ENCODE assay signal across 17 cellular contexts in the genomic region with DNA sequence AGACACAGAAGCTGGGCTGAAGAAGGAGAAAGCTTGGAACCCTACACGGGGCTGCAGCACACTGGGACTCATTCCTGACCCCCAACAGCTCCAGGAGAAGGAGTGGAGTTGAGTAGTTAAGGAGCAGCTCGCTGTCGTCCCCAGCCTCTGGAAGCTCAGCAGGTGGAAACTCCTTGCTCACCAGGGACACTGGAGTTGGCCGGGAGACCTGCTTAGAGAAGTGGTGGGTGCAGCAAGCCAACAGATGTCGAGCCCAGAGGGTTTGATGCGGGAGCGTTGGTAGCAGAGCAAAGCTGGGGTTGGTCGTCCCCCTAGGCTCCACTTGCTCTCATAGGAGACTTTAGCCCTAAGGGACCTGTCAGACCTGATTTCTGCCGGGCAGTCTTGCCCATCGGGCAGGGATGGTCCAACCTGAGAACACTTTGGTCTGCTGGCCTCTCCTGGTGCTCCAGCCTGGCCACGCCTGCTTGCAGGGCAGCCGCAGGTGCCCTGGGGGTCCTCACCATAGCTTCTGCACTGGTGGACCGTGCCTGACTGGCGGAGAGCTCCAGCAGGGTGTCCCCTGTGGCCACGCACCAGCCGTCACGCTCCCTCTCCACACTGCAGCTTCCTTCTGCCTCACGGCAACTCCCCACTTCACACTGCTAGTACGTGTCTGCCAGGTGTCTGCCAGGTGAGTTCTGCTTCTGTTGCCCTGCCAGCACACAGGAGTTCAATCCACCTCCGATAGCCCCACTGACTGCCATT.
A peak's percentile ranks its signal among the peaks of the same experiment; 100 is the strongest.
DNase-seq lines count a peak whose midpoint lies in the region; ATAC-seq lines count a peak whose summit lies in the region.
"Had no signal": no experiment of that assay in that cellular context is flagged by ENCODE, and none has a peak within 500 bp of the region (broad histone marks: within the 10 kb centered on the region; RNA-seq: fewer than 3 reads in every experiment).

No MANE protein-coding gene starts in this region.

- H3K79me1 ChIP-seq in neuronal stem cell (ENCODE audit: low read depth, low read length) = no peaks in the 10 kb centered on the region

- H2BK120ac ChIP-seq in neuronal stem cell (ENCODE audit: low read depth, low read length) = no peak overlapping the region

- no peak overlapping the region for H3K9ac ChIP-seq in neuronal stem cell (ENCODE audit: low read depth, low read length, poor library complexity)

- peak overlapping the region; percentile 70 for H2AK5ac ChIP-seq in neuronal stem cell (ENCODE audit: low read depth, low read length)

- no peak overlapping the region for H3K4me2 ChIP-seq in neuronal stem cell (ENCODE audit: insufficient read depth, low read length, poor library complexity, severe bottlenecking)
- H3K4me2 ChIP-seq: A549 had no signal

- peak overlapping the region; percentile 41 for H2BK12ac ChIP-seq in neuronal stem cell (ENCODE audit: low read length)

- H3K9me3 ChIP-seq in neuronal stem cell (replicated peaks in 1 of 2; ENCODE audit: control insufficient read depth in 2 of 2, insufficient read depth in 1 of 2, low read depth in 1 of 2, low read length in 2 of 2) (peaks cover 0 to under 1% of the 10 kb centered on the region in 2 donors), aorta (ENCODE audit: control insufficient read depth, low read length) (no peaks in the 10 kb centered on the region)
- H3K9me3 ChIP-seq: A549, Caco-2 had no signal

- H2BK15ac ChIP-seq in neuronal stem cell (ENCODE audit: low read length) = no peak overlapping the region

- intact Hi-C loops in aorta (cut with DNase I) = no loop called here

- H3K27me3 ChIP-seq in neuronal stem cell (ENCODE audit: control insufficient read depth in 3 of 3, insufficient read depth in 3 of 3, low read depth in 1 of 3, low read length in 3 of 3) = no peaks in the 10 kb centered on the region
- H3K27me3 ChIP-seq in aorta (ENCODE audit: control insufficient read depth in 1 of 2, insufficient read depth in 2 of 2, low read length in 1 of 2) = no peaks in the 10 kb centered on the region

- H3K36me3 ChIP-seq in neuronal stem cell (replicated peaks in 1 of 2; ENCODE audit: control insufficient read depth in 2 of 2, insufficient read depth in 2 of 2, low read length in 2 of 2) (no peaks in the 10 kb centered on the region), aorta (ENCODE audit: control insufficient read depth in 1 of 2, insufficient read depth in 2 of 2, low read length in 1 of 2) (no peaks in the 10 kb centered on the region)

- H2AFZ ChIP-seq in neuronal stem cell (ENCODE audit: low read length) = no peak overlapping the region

- peak overlapping the region; percentile 42 for H2BK5ac ChIP-seq in neuronal stem cell (ENCODE audit: low read length)

- no peak overlapping the region for H4K91ac ChIP-seq in neuronal stem cell (ENCODE audit: low read depth, low read length, poor library complexity)

- H3K14ac ChIP-seq in neuronal stem cell (ENCODE audit: low read length) = no peak overlapping the region

- H3K4ac ChIP-seq in neuronal stem cell (ENCODE audit: low read length) = peak overlapping the region; percentile 53

- peak; percentile 86 for DNase-seq in NCI-H748 (lab: John Stamatoyannopoulos, UW; ENCODE audit: unreplicated experiment)
- DNase-seq in NCI-H748 treated with DMSO at 0.1 percent for 48 hours (lab: John Stamatoyannopoulos, UW) = no peak
- peak; percentile 54 for DNase-seq in NCI-H774 (lab: John Stamatoyannopoulos, UW)
- DNase-seq in neuronal stem cell (ENCODE audit: low spot score) = no peak
- peak in 1 of 2 donors; percentile 62 for DNase-seq in aorta
- DNase-seq in NCI-H1092 treated with DMSO at 0.1 percent for 48 hours (lab: John Stamatoyannopoulos, UW) = no peak
- DNase-seq: Caco-2, DND-41, GDM1, HFFc6, KG1, NCI-H1048, NCI-H187 treated with DMSO at 0.1 percent for 48 hours, SHP77 had no signal

- H3K4me3 ChIP-seq in neuronal stem cell (ENCODE audit: low read length in 2 of 2) = no peak overlapping the region
- H3K4me3 ChIP-seq in aorta (ENCODE audit: low read length in 2 of 2) = no peak overlapping the region
- H3K4me3 ChIP-seq: A549 had no signal

- peak overlapping the region; percentile 83 for H3K18ac ChIP-seq in neuronal stem cell (ENCODE audit: low read length)

- H4K8ac ChIP-seq in neuronal stem cell (ENCODE audit: low read depth, low read length) = no peak overlapping the region

- H3K27ac ChIP-seq in neuronal stem cell (replicated peaks; ENCODE audit: low read length) (no peak overlapping the region), aorta (ENCODE audit: low read depth in 1 of 2, low read length in 2 of 2) (no peak overlapping the region)
- H3K27ac ChIP-seq: A549, C4-2B had no signal

- WGBS in neuronal stem cell (ENCODE audit: extremely low coverage in 2 of 2, insufficient read length in 2 of 2, insufficient replicate concordance in 1 of 2), 2 donors = no CpG with 5 or more reads among the region's 20 CpGs
- WGBS in aorta, 2 donors = 96 to 99% methylated on average over 20 of the region's 20 CpGs

- ATAC-seq in aorta (ENCODE audit: low FRiP score) (peak; percentile 17), HG03460 (IDR thresholded peaks at IDR 0.05; ENCODE audit: unreplicated experiment) (no peak)
- ATAC-seq: A549 had no signal

- H3K4me1 ChIP-seq in neuronal stem cell (ENCODE audit: control insufficient read depth in 2 of 2, insufficient read depth in 1 of 2, low read depth in 1 of 2, low read length in 2 of 2) (no peaks in the 10 kb centered on the region), aorta (ENCODE audit: control insufficient read depth in 1 of 2, insufficient read depth in 2 of 2, low read length in 2 of 2) (no peaks in the 10 kb centered on the region)
- H3K4me1 ChIP-seq: A549, Caco-2 had no signal

- H3K23ac ChIP-seq in neuronal stem cell (ENCODE audit: low read depth, low read length, poor library complexity) = peak overlapping the region; percentile 55

Comparison
In these comparisons a context has a peak if more than half of its experiments do, and no peak if none do; other contexts are left out.
1. DNase-seq: peak in NCI-H748 (single experiment) and NCI-H774 (single experiment); none in NCI-H748 treated with DMSO at 0.1 percent for 48 hours (single experiment), neuronal stem cell (single experiment) and NCI-H1092 treated with DMSO at 0.1 percent for 48 hours (single experiment).